Comparison of ENCODE assay signal across 8 cellular contexts in genomic region chr5:129664336-129664937, GRCh38.
A peak's percentile ranks its signal among the peaks of the same experiment; 100 is the strongest.
DNase-seq lines count a peak whose midpoint lies in the region; ATAC-seq, FAIRE-seq and TF ChIP-seq lines count a peak whose summit lies in the region.

No MANE protein-coding gene starts in this region.

- no peak for TF ChIP-seq POLR2A in spleen (IDR thresholded peaks at IDR 0.05)

- H3K9me3 ChIP-seq in spleen, result peaks cover 0 to 21% (median 15%) of the 10 kb centered on the region in 8 donors

- no peak overlapping the region for H3K4me3 ChIP-seq in spleen

- no peak overlapping the region for H3K27ac Mint-ChIP-seq in activated CD4-positive, alpha-beta memory T cell treated with anti-CD3 and anti-CD28 coated beads for 36 hours

- H3K36me3 ChIP-seq in spleen, result no peaks in the 10 kb centered on the region

- no peaks in the 10 kb centered on the region for H3K4me1 Mint-ChIP-seq in activated CD4-positive, alpha-beta memory T cell treated with anti-CD3 and anti-CD28 coated beads for 36 hours (ENCODE audit: low read depth)

- POLR2A ChIA-PET in activated CD4-positive, alpha-beta memory T cell treated with anti-CD3 and anti-CD28 coated beads for 36 hours (lab: Charles Lee), result no interaction called here

- H3K36me3 Mint-ChIP-seq in activated CD4-positive, alpha-beta memory T cell treated with anti-CD3 and anti-CD28 coated beads for 36 hours, result no peaks in the 10 kb centered on the region

- peak in 8 of 11 experiments; percentile 31 to 73 (median 58) for TF ChIP-seq CTCF in spleen (IDR thresholded peaks at IDR 0.05 in 8 of 11, conservative IDR thresholded peaks at IDR 0.05 in 3 of 11)

- no peak overlapping the region for H3K4me3 Mint-ChIP-seq in activated CD4-positive, alpha-beta memory T cell treated with anti-CD3 and anti-CD28 coated beads for 36 hours

- H3K27me3 Mint-ChIP-seq in activated CD4-positive, alpha-beta memory T cell treated with anti-CD3 and anti-CD28 coated beads for 36 hours, result no peaks in the 10 kb centered on the region

- no peak for FAIRE-seq in HTR-8/SVneo (lab: Jason Lieb, UNC)

- ATAC-seq in GM21367 (IDR thresholded peaks at IDR 0.05; ENCODE audit: unreplicated experiment) (peak; percentile 85), HG03045 (IDR thresholded peaks at IDR 0.05; ENCODE audit: unreplicated experiment) (no peak)

- H3K4me1 ChIP-seq in spleen, result no peaks in the 10 kb centered on the region

- H3K9me3 Mint-ChIP-seq in activated CD4-positive, alpha-beta memory T cell treated with anti-CD3 and anti-CD28 coated beads for 36 hours, result peaks cover 7% of the 10 kb centered on the region

- CTCF ChIA-PET in activated CD4-positive, alpha-beta memory T cell treated with anti-CD3 and anti-CD28 coated beads for 36 hours (lab: Charles Lee), result interaction anchor here (0.6 to 2.5 kb wide), 7 partner anchors 9 to 1446 kb away, joined by 3 to 16 read pairs (median 3); no protein-coding TSS in a partner anchor

- peak; percentile 24 for DNase-seq in NCI-H2029 (lab: John Stamatoyannopoulos, UW)
- no peak for DNase-seq in NCI-H2029 treated with DMSO at 0.1 percent for 48 hours (lab: John Stamatoyannopoulos, UW)
- peak; percentile 13 for DNase-seq in HTR-8/SVneo (ENCODE audit: insufficient read length, low spot score)
- DNase-seq in activated CD4-positive, alpha-beta memory T cell treated with anti-CD3 and anti-CD28 coated beads for 36 hours, result peak; percentile 29
- peak; percentile 12 for DNase-seq in globus pallidus (ENCODE audit: low spot score)
- DNase-seq in spleen, result no peak

- intact Hi-C loops in activated CD4-positive, alpha-beta memory T cell treated with anti-CD3 and anti-CD28 coated beads for 36 hours (cut with micrococcal nuclease), result loop anchor here (1.0 to 5.0 kb wide), 2 partner anchors 104 to 757 kb away; no protein-coding TSS in a partner anchor
- intact Hi-C loops in spleen (cut with DNase I; ENCODE audit: low total_unique reads), result no loop called here

- WGBS in spleen, 5 donors, result 48 to 70% (median 57%) methylated on average over 3 of the region's 3 CpGs

- no peaks in the 10 kb centered on the region for H3K27me3 ChIP-seq in spleen (replicated peaks in 1 of 7)

- no peak overlapping the region for H3K27ac ChIP-seq in spleen

Comparison
In these comparisons a context has a peak if more than half of its experiments do, and no peak if none do; other contexts are left out.
1. DNase-seq: peak in NCI-H2029 (single experiment), HTR-8/SVneo (single experiment), activated CD4-positive, alpha-beta memory T cell treated with anti-CD3 and anti-CD28 coated beads for 36 hours (single experiment) and globus pallidus (single experiment); none in NCI-H2029 treated with DMSO at 0.1 percent for 48 hours (single experiment) and spleen (single experiment).